In genomic region chr6:152981219-152981618, GRCh38 we compare ENCODE assay signal across 11 cellular contexts. TPM values are rescaled to one million over a fixed set of nuclear protein-coding genes. Genes with fewer than 3 reads are reported as not detected.
DNase-seq lines count a peak whose midpoint lies in the region; ATAC-seq and TF ChIP-seq lines count a peak whose summit lies in the region.
"Had no signal": no experiment of that assay in that cellular context is flagged by ENCODE, and none has a peak within 500 bp of the region (broad histone marks: within the 10 kb centered on the region; RNA-seq: fewer than 3 reads in every experiment).

No MANE protein-coding gene starts in this region.

- TF ChIP-seq CTCF in epithelial cell of esophagus (IDR thresholded peaks at IDR 0.05; ENCODE audit: insufficient read depth, low read depth, low read length, missing control alignments) (no peak), smooth muscle cell (IDR thresholded peaks at IDR 0.05; ENCODE audit: borderline replicate concordance, insufficient read depth, poor library complexity, severe bottlenecking) (no peak)

- H3K9me3 ChIP-seq in smooth muscle cell (replicated peaks; ENCODE audit: low read depth) = no peaks in the 10 kb centered on the region
- H3K9me3 ChIP-seq: neutrophil had no signal

- H3K27me3 ChIP-seq in smooth muscle cell (ENCODE audit: low read depth) = no peaks in the 10 kb centered on the region
- H3K27me3 ChIP-seq: neutrophil had no signal

- peaks cover 60% of the 10 kb centered on the region for H3K4me1 Mint-ChIP-seq in activated naive CD4-positive, alpha-beta T cell treated with anti-CD3 and anti-CD28 coated beads, Interleukin-2, amount 10 ng/mL, durations not matched to agents 7 days and 5 days

- no peak overlapping the region for H3K27ac ChIP-seq in smooth muscle cell (ENCODE audit: low read depth)
- H3K27ac ChIP-seq: neutrophil had no signal

- H3K36me3 ChIP-seq in smooth muscle cell (ENCODE audit: low read depth) = no peaks in the 10 kb centered on the region
- H3K36me3 ChIP-seq: neutrophil had no signal

- peaks cover 85% of the 10 kb centered on the region for H3K79me2 ChIP-seq in smooth muscle cell (ENCODE audit: low read depth)

- H2AFZ ChIP-seq in smooth muscle cell (ENCODE audit: low read depth) = no peak overlapping the region

- peak overlapping the region; percentile 99 for H3K4me2 ChIP-seq in smooth muscle cell

- H3K4me3 ChIP-seq in epithelial cell of esophagus (ENCODE audit: low read length) (peak overlapping the region; percentile 79), smooth muscle cell (peak overlapping the region; percentile 99)

- H3K4me3 Mint-ChIP-seq in activated naive CD4-positive, alpha-beta T cell treated with anti-CD3 and anti-CD28 coated beads, Interleukin-2, amount 10 ng/mL, durations not matched to agents 7 days and 5 days = peak overlapping the region; percentile 89

- DNase-seq in activated naive CD4-positive, alpha-beta T cell treated with anti-CD3 and anti-CD28 coated beads, Interleukin-2, amount 10 ng/mL, durations not matched to agents 7 days and 5 days = no peak
- DNase-seq in activated naive CD4-positive, alpha-beta T cell treated with anti-CD3 and anti-CD28 coated beads, Interleukin-2, amount 50 U/mL, for 16 hours = no peak
- DNase-seq in OCI-M1 (lab: John Stamatoyannopoulos, UW) = peak; percentile 46
- DNase-seq in epithelial cell of esophagus (ENCODE audit: low read depth) = no peak
- no peak for DNase-seq in smooth muscle cell (lab: John Stamatoyannopoulos, UW; ENCODE audit: unreplicated experiment)
- DNase-seq in cerebellum (ENCODE audit: low spot score) = no peak
- no peak for DNase-seq in H4 (ENCODE audit: low spot score)
- DNase-seq: DMS79, NCI-H446 treated with DMSO at 0.1 percent for 48 hours had no signal

- CTCF ChIA-PET in activated naive CD4-positive, alpha-beta T cell treated with anti-CD3 and anti-CD28 coated beads, Interleukin-2, amount 10 ng/mL, durations not matched to agents 7 days and 5 days (lab: Charles Lee) = no interaction called here

- 12% methylated on average over 2 of the region's 2 CpGs for whole genome bisulfite sequencing in smooth muscle cell (ENCODE audit: low lambda C conversion rate)

- peaks cover 8% of the 10 kb centered on the region for H3F3A ChIP-seq in smooth muscle cell (ENCODE audit: low read depth)

- H3K27me3 Mint-ChIP-seq in activated naive CD4-positive, alpha-beta T cell treated with anti-CD3 and anti-CD28 coated beads, Interleukin-2, amount 10 ng/mL, durations not matched to agents 7 days and 5 days = no peaks in the 10 kb centered on the region

- H3K4me1 ChIP-seq in smooth muscle cell (ENCODE audit: low read depth) = peaks cover 54% of the 10 kb centered on the region

- ATAC-seq in GM21786 (IDR thresholded peaks at IDR 0.05; ENCODE audit: unreplicated experiment) = no peak

- peaks cover 59% of the 10 kb centered on the region for H4K20me1 ChIP-seq in smooth muscle cell (ENCODE audit: low read depth)

- peak overlapping the region; percentile 49 for H3K9ac ChIP-seq in smooth muscle cell (ENCODE audit: low read depth)

- H3K9me3 Mint-ChIP-seq in activated naive CD4-positive, alpha-beta T cell treated with anti-CD3 and anti-CD28 coated beads, Interleukin-2, amount 10 ng/mL, durations not matched to agents 7 days and 5 days = no peaks in the 10 kb centered on the region

- no peak overlapping the region for H3K27ac Mint-ChIP-seq in activated naive CD4-positive, alpha-beta T cell treated with anti-CD3 and anti-CD28 coated beads, Interleukin-2, amount 10 ng/mL, durations not matched to agents 7 days and 5 days

- H3K36me3 Mint-ChIP-seq in activated naive CD4-positive, alpha-beta T cell treated with anti-CD3 and anti-CD28 coated beads, Interleukin-2, amount 10 ng/mL, durations not matched to agents 7 days and 5 days = peaks cover 60% of the 10 kb centered on the region

RNA-seq across cellular contexts. Expression of gene FBXO5, which starts 1.6 kb away (rescaled TPM):
- 10.7 and 11.4 TPM in 2 replicates for total RNA-seq in smooth muscle cell
- 8.0 and 9.2 TPM in 2 replicates for polyA plus RNA-seq in smooth muscle cell
- 16.1 TPM for total RNA-seq in cerebellum
- total RNA-seq in H4 (2014; rRNA removed; shearing (Covaris generic)) = 22.1 and 27.8 TPM in 2 replicates

RNA-seq across cellular contexts. Expression of gene MTRF1L, which starts 21.3 kb away (rescaled TPM):
- total RNA-seq in smooth muscle cell (19.2 and 21.1 TPM in 2 replicates), cerebellum (21.7 TPM)
- 14.1 and 14.8 TPM in 2 replicates for polyA plus RNA-seq in smooth muscle cell
- total RNA-seq in H4 (2014; rRNA removed; shearing (Covaris generic)) = 7.9 and 11.3 TPM in 2 replicates
